In the genomic region with DNA sequence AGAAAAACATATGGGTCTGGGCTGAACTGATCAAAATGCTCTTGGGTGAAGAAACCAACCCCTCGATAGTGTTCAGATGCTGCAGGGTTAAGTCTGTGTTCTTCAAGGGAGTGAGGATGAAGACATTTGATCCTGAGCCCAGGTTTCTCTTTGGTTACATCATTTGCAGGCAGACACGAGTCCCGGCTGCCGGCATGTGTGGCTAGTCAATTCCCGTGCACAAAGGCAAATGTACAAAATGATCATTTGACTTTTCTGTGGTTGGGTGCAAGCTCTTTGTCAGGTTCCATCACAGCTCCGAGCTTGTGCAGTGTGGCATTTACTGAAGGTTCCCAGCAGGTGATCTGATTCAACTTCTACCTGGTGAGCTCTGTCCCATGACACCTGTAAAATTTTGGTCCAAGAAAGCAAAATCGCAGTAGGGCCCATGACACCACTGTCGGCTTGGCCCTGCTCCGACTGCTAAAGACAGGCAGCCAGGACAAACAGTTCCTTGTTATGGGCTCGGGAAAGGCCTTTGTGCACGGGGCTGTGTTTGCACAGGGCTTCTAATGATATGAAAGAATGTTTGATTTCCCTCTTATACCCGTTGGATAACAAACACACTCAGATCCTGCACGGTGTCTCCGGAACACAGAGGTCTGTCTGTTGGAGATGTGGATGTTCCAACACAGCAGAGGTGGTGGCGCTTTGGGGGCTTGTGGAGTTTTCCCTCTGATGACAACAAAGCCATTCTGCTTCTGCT, we compare ENCODE assay signal across 11 cellular contexts. TPM values are rescaled to one million over a fixed set of nuclear protein-coding genes. Genes with fewer than 3 reads are reported as not detected.
DNase-seq lines count a peak whose midpoint lies in the region; ATAC-seq and TF ChIP-seq lines count a peak whose summit lies in the region.
"Had no signal": no experiment of that assay in that cellular context is flagged by ENCODE, and none has a peak within 500 bp of the region (broad histone marks: within the 10 kb centered on the region; RNA-seq: fewer than 3 reads in every experiment).

No MANE protein-coding gene starts in this region.

- peak overlapping the region in 2 of 3 donors; percentile 13 to 77 for H3K27ac Mint-ChIP-seq in CD4-positive, CD25-positive, alpha-beta regulatory T cell
- peak overlapping the region in 8 of 9 donors; percentile 50 to 91 (median 78) for H3K27ac Mint-ChIP-seq in naive thymus-derived CD4-positive, alpha-beta T cell
- H3K27ac Mint-ChIP-seq: dendritic cell treated with granulocyte-macrophage colony-stimulating factor and Interleukin-4, amounts not matched to agents 40 ng/mL and 50 ng/mL, for 4 days; natural killer cell treated with Interleukin-12 subunit alpha and Interleukin-12 subunit beta and Interleukin-15 and Interleukin-18, amount 100 ng/mL, for 72 hours; T-helper 1 cell treated with Interleukin-12 subunit alpha and Interleukin-12 subunit beta and Interleukin-4 antibody, amounts not matched to agents 30 μg/mL and 1 μg/mL, for 36 hours had no signal

- H3K36me3 ChIP-seq in CD4-positive, CD25-positive, alpha-beta regulatory T cell (ENCODE audit: control insufficient read depth, insufficient read depth, low read length) = peaks cover 3% of the 10 kb centered on the region
- H3K36me3 ChIP-seq in colonic mucosa (no peaks in the 10 kb centered on the region), brain microvascular endothelial cell (replicated peaks) (no peaks in the 10 kb centered on the region)
- peaks cover 0 to 58% (median 23%) of the 10 kb centered on the region in 3 experiments for H3K36me3 ChIP-seq in naive thymus-derived CD4-positive, alpha-beta T cell (ENCODE audit: control insufficient read depth in 2 of 3, insufficient read depth in 3 of 3, low read length in 3 of 3)

- H3K27me3 Mint-ChIP-seq in CD4-positive, CD25-positive, alpha-beta regulatory T cell = peaks cover 22% of the 10 kb centered on the region
- no peaks in the 10 kb centered on the region for H3K27me3 Mint-ChIP-seq in naive thymus-derived CD4-positive, alpha-beta T cell
- H3K27me3 Mint-ChIP-seq: dendritic cell treated with granulocyte-macrophage colony-stimulating factor and Interleukin-4, amounts not matched to agents 40 ng/mL and 50 ng/mL, for 4 days; natural killer cell treated with Interleukin-12 subunit alpha and Interleukin-12 subunit beta and Interleukin-15 and Interleukin-18, amount 100 ng/mL, for 72 hours had no signal

- H3K9me3 Mint-ChIP-seq in CD4-positive, CD25-positive, alpha-beta regulatory T cell = peaks cover 0 to 2% (median 0%) of the 10 kb centered on the region in 7 donors
- H3K9me3 Mint-ChIP-seq in naive thymus-derived CD4-positive, alpha-beta T cell = peaks cover 0 to 3% (median 0%) of the 10 kb centered on the region in 11 donors
- H3K9me3 Mint-ChIP-seq: dendritic cell treated with granulocyte-macrophage colony-stimulating factor and Interleukin-4, amounts not matched to agents 40 ng/mL and 50 ng/mL, for 4 days; natural killer cell treated with Interleukin-12 subunit alpha and Interleukin-12 subunit beta and Interleukin-15 and Interleukin-18, amount 100 ng/mL, for 72 hours; T-helper 1 cell treated with Interleukin-12 subunit alpha and Interleukin-12 subunit beta and Interleukin-4 antibody, amounts not matched to agents 30 μg/mL and 1 μg/mL, for 36 hours had no signal

- no peak for ATAC-seq in CD4-positive, CD25-positive, alpha-beta regulatory T cell (ENCODE audit: low read depth in 2 of 2)
- ATAC-seq in naive thymus-derived CD4-positive, alpha-beta T cell = no peak
- no peak for ATAC-seq in HG02623 (IDR thresholded peaks at IDR 0.05; ENCODE audit: unreplicated experiment)

- no peak overlapping the region for H3K27ac ChIP-seq in CD4-positive, CD25-positive, alpha-beta regulatory T cell (ENCODE audit: insufficient read depth, low read length, poor library complexity, severe bottlenecking)
- no peak overlapping the region for H3K27ac ChIP-seq in colonic mucosa
- peak overlapping the region; percentile 49 for H3K27ac ChIP-seq in naive thymus-derived CD4-positive, alpha-beta T cell (ENCODE audit: low read depth, low read length)
- H3K27ac ChIP-seq in brain microvascular endothelial cell = no peak overlapping the region

- no peak overlapping the region for H3K4me3 ChIP-seq in CD4-positive, CD25-positive, alpha-beta regulatory T cell (ENCODE audit: low read depth, low read length)
- H3K4me3 ChIP-seq in colonic mucosa = no peak overlapping the region
- H3K4me3 ChIP-seq in naive thymus-derived CD4-positive, alpha-beta T cell (ENCODE audit: low read length) = no peak overlapping the region
- H3K4me3 ChIP-seq in brain microvascular endothelial cell (ENCODE audit: low read depth, low read length) = no peak overlapping the region

- peaks cover 10 to 25% (median 14%) of the 10 kb centered on the region in 4 donors for H3K4me1 Mint-ChIP-seq in CD4-positive, CD25-positive, alpha-beta regulatory T cell
- H3K4me1 Mint-ChIP-seq in naive thymus-derived CD4-positive, alpha-beta T cell = peaks cover 6 to 80% (median 46%) of the 10 kb centered on the region in 7 donors

- in situ Hi-C loops in brain microvascular endothelial cell (cut with HindIII; ENCODE audit: low pct_ligation_motif_present, low sequenced_read_pairs) = no loop called here

- H3K27me3 ChIP-seq in CD4-positive, CD25-positive, alpha-beta regulatory T cell (ENCODE audit: control insufficient read depth, insufficient read depth, low read length) = no peaks in the 10 kb centered on the region
- no peaks in the 10 kb centered on the region for H3K27me3 ChIP-seq in colonic mucosa
- no peaks in the 10 kb centered on the region for H3K27me3 ChIP-seq in naive thymus-derived CD4-positive, alpha-beta T cell (ENCODE audit: control insufficient read depth in 2 of 2, insufficient read depth in 2 of 2, low read length in 2 of 2)
- no peaks in the 10 kb centered on the region for H3K27me3 ChIP-seq in brain microvascular endothelial cell (replicated peaks)

- peaks cover 16% of the 10 kb centered on the region for H3K36me3 Mint-ChIP-seq in CD4-positive, CD25-positive, alpha-beta regulatory T cell
- H3K36me3 Mint-ChIP-seq in naive thymus-derived CD4-positive, alpha-beta T cell = peaks cover under 1 to 40% (median 26%) of the 10 kb centered on the region in 5 donors
- H3K36me3 Mint-ChIP-seq: natural killer cell treated with Interleukin-12 subunit alpha and Interleukin-12 subunit beta and Interleukin-15 and Interleukin-18, amount 100 ng/mL, for 72 hours had no signal

- CTCF ChIA-PET in naive thymus-derived CD4-positive, alpha-beta T cell (lab: Charles Lee) = interaction anchor here (0.5 to 6.3 kb wide), 52 partner anchors 8 to 988 kb away, joined by 3 to 161 read pairs (median 4); no protein-coding TSS in a partner anchor

- H3K4me3 Mint-ChIP-seq in CD4-positive, CD25-positive, alpha-beta regulatory T cell = no peak overlapping the region
- peak overlapping the region in 1 of 10 donors; percentile 48 for H3K4me3 Mint-ChIP-seq in naive thymus-derived CD4-positive, alpha-beta T cell
- H3K4me3 Mint-ChIP-seq: dendritic cell treated with granulocyte-macrophage colony-stimulating factor and Interleukin-4, amounts not matched to agents 40 ng/mL and 50 ng/mL, for 4 days; natural killer cell treated with Interleukin-12 subunit alpha and Interleukin-12 subunit beta and Interleukin-15 and Interleukin-18, amount 100 ng/mL, for 72 hours; T-helper 1 cell treated with Interleukin-12 subunit alpha and Interleukin-12 subunit beta and Interleukin-4 antibody, amounts not matched to agents 30 μg/mL and 1 μg/mL, for 36 hours had no signal

- no peak for DNase-seq in CD4-positive, CD25-positive, alpha-beta regulatory T cell
- DNase-seq in NCI-H2196 (lab: John Stamatoyannopoulos, UW; ENCODE audit: unreplicated experiment) = peak; percentile 64
- peak; percentile 36 for DNase-seq in colonic mucosa
- DNase-seq in naive thymus-derived CD4-positive, alpha-beta T cell = no peak
- no peak for DNase-seq in brain microvascular endothelial cell
- no peak for DNase-seq in cortex of kidney (lab: John Stamatoyannopoulos, UW)
- no peak for DNase-seq in activated CD4-positive, CD25-positive, alpha-beta regulatory T cell (lab: John Stamatoyannopoulos, UW)

- H3K9ac ChIP-seq in colonic mucosa (ENCODE audit: low read depth in 2 of 2, low read length in 2 of 2) = no peak overlapping the region

- intact Hi-C loops in colonic mucosa (cut with DNase I) = loop anchor here (2.0 kb wide), 1 partner anchor 454 kb away; no protein-coding TSS in a partner anchor
- intact Hi-C loops in naive thymus-derived CD4-positive, alpha-beta T cell (cut with micrococcal nuclease) = loop anchor here (1.0 to 5.0 kb wide), 7 partner anchors 11 to 631 kb away; a partner anchor contains a TSS

- TF ChIP-seq CTCF in colonic mucosa (IDR thresholded peaks at IDR 0.05) = no peak
- TF ChIP-seq CTCF in brain microvascular endothelial cell (IDR thresholded peaks at IDR 0.05; ENCODE audit: low read depth, low read length, missing control alignments) = no peak

- POLR2A ChIA-PET in naive thymus-derived CD4-positive, alpha-beta T cell (lab: Charles Lee) = interaction anchor here (0.5 to 1.4 kb wide), 12 partner anchors 13 to 538 kb away, joined by 3 to 6 read pairs (median 3); no protein-coding TSS in a partner anchor

- no peaks in the 10 kb centered on the region for H3K9me3 ChIP-seq in CD4-positive, CD25-positive, alpha-beta regulatory T cell (ENCODE audit: control insufficient read depth in 2 of 2, low read length in 2 of 2)
- H3K9me3 ChIP-seq in colonic mucosa = no peaks in the 10 kb centered on the region
- H3K9me3 ChIP-seq in naive thymus-derived CD4-positive, alpha-beta T cell (ENCODE audit: control insufficient read depth in 2 of 3, low read length in 3 of 3) = no peaks in the 10 kb centered on the region

- H3K4me1 ChIP-seq in CD4-positive, CD25-positive, alpha-beta regulatory T cell (ENCODE audit: control insufficient read depth, insufficient read depth, low read length, poor library complexity, severe bottlenecking) = no peaks in the 10 kb centered on the region
- H3K4me1 ChIP-seq in colonic mucosa = no peaks in the 10 kb centered on the region
- peaks cover 0 to 10% of the 10 kb centered on the region in 2 donors for H3K4me1 ChIP-seq in naive thymus-derived CD4-positive, alpha-beta T cell (ENCODE audit: control insufficient read depth in 2 of 2, insufficient read depth in 2 of 2, low read length in 2 of 2)

RNA-seq across cellular contexts. Expression of a gene that starts 46.9 kb away (rescaled TPM):
- total RNA-seq in CD4-positive, CD25-positive, alpha-beta regulatory T cell = not detected
- not detected for polyA plus RNA-seq in CD4-positive, CD25-positive, alpha-beta regulatory T cell
- not detected for total RNA-seq in colonic mucosa
- under 1 TPM in 1 of 5 experiments, not detected in 4; 0.15 TPM for total RNA-seq in naive thymus-derived CD4-positive, alpha-beta T cell
- polyA plus RNA-seq in naive thymus-derived CD4-positive, alpha-beta T cell = not detected
- total RNA-seq: natural killer cell treated with Interleukin-12 subunit alpha and Interleukin-12 subunit beta and Interleukin-15 and Interleukin-18, amount 100 ng/mL, for 72 hours had no signal

Comparison
In these comparisons a context has a peak if more than half of its experiments do, and no peak if none do; other contexts are left out.
1. DNase-seq: peak in NCI-H2196 (single experiment) and colonic mucosa (single experiment); none in CD4-positive, CD25-positive, alpha-beta regulatory T cell (0 of 3), naive thymus-derived CD4-positive, alpha-beta T cell (0 of 9), brain microvascular endothelial cell (single experiment), cortex of kidney (single experiment) and activated CD4-positive, CD25-positive, alpha-beta regulatory T cell (0 of 4).